In the genomic region with DNA sequence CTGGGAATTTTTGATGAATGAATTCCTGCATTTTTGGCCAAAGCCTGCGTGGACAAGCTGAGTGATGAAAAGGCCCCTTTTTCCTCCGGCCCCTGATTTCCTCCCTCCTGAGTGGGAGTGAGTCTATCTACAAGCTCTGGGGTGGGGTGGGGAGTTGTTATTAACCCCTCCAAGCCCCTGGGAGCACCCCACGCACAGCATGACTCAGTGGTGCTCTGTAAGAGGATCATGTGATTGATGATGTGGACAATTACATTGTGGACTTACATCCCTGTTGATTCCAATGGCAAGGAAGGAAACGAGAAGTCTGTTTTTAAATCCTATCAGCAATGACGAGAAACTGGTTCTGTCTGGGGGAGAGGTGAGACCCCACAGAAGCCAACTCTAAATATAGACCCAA, we compare ENCODE assay signal across 30 cellular contexts. TPM values are rescaled to one million over a fixed set of nuclear protein-coding genes. Genes with fewer than 3 reads are reported as not detected.
"Had no signal": no experiment of that assay in that cellular context is flagged by ENCODE, and none has a peak within 500 bp of the region (broad histone marks: within the 10 kb centered on the region; RNA-seq: fewer than 3 reads in every experiment).

No MANE protein-coding gene starts in this region.

- H3K36me3 ChIP-seq: esophagus squamous epithelium, gastroesophageal sphincter, heart left ventricle, pancreas, right lobe of liver, stomach, thyroid gland, vagina had no signal

- H3K27me3 ChIP-seq: pancreas, right lobe of liver, thyroid gland, vagina had no signal

- H3K36me3 Mint-ChIP-seq: mesothelial cell of epicardium; natural killer cell treated with Interleukin-12 subunit alpha and Interleukin-12 subunit beta and Interleukin-15 and Interleukin-18, amount 100 ng/mL, for 72 hours; stimulated activated effector memory CD8-positive, alpha-beta T cell treated with anti-CD3 and anti-CD28 coated beads, Interleukin-12 subunit alpha, Interleukin-12 subunit beta, amount 100 ng/mL, for 72 hours had no signal

- H3K27ac ChIP-seq: esophagus squamous epithelium, foreskin keratinocyte, gastroesophageal sphincter, heart left ventricle, hepatocyte, pancreas, right lobe of liver, stomach, thyroid gland, vagina had no signal

- H3K4me1 ChIP-seq: foreskin keratinocyte, gastroesophageal sphincter, pancreas, right lobe of liver, stomach, thyroid gland, vagina had no signal

- DNase-seq: cortex of kidney; effector memory CD8-positive, alpha-beta T cell; erythroblast; esophagus squamous epithelium; foreskin keratinocyte; mesenchymal stem cell; mucosa of descending colon; naive B cell; occipital lobe; right lobe of liver; stimulated activated CD4-positive, alpha-beta T cell treated with anti-CD3 and anti-CD28 coated beads, Interleukin-2, amount 100 ng/mL, for 24 hours; stimulated activated CD4-positive, alpha-beta T cell treated with anti-CD3 and anti-CD28 coated beads, Interleukin-4, amount 100 ng/mL, for 24 hours; stimulated activated naive CD4-positive, alpha-beta T cell treated with Interleukin-2 at 50 U/mL for 16 hours; stomach; thyroid gland; trophoblast cell had no signal

- H3K9me3 ChIP-seq: esophagus squamous epithelium, heart left ventricle, mucosa of descending colon, pancreas, right lobe of liver, thyroid gland, vagina had no signal

- H3K4me3 Mint-ChIP-seq: effector memory CD8-positive, alpha-beta T cell; mesothelial cell of epicardium; natural killer cell treated with Interleukin-12 subunit alpha and Interleukin-12 subunit beta and Interleukin-15 and Interleukin-18, amount 100 ng/mL, for 72 hours; stimulated activated effector memory CD8-positive, alpha-beta T cell treated with anti-CD3 and anti-CD28 coated beads, Interleukin-12 subunit alpha, Interleukin-12 subunit beta, amount 100 ng/mL, for 72 hours had no signal

- H2AFZ ChIP-seq: hepatocyte had no signal

- FAIRE-seq: endometrium, kidney, pancreas had no signal

- H3K27ac Mint-ChIP-seq: effector memory CD8-positive, alpha-beta T cell; naive B cell; natural killer cell treated with Interleukin-12 subunit alpha and Interleukin-12 subunit beta and Interleukin-15 and Interleukin-18, amount 100 ng/mL, for 72 hours; stimulated activated effector memory CD8-positive, alpha-beta T cell treated with anti-CD3 and anti-CD28 coated beads, Interleukin-12 subunit alpha, Interleukin-12 subunit beta, amount 100 ng/mL, for 72 hours had no signal

- H3K4me2 ChIP-seq: hepatocyte had no signal

- H3K4me3 ChIP-seq: esophagus squamous epithelium, gastroesophageal sphincter, heart left ventricle, hepatocyte, mucosa of descending colon, pancreas, right lobe of liver, stomach, thyroid gland, vagina had no signal

- H3K9me3 Mint-ChIP-seq: mesothelial cell of epicardium; natural killer cell treated with Interleukin-12 subunit alpha and Interleukin-12 subunit beta and Interleukin-15 and Interleukin-18, amount 100 ng/mL, for 72 hours; stimulated activated effector memory CD8-positive, alpha-beta T cell treated with anti-CD3 and anti-CD28 coated beads, Interleukin-12 subunit alpha, Interleukin-12 subunit beta, amount 100 ng/mL, for 72 hours had no signal

RNA-seq across cellular contexts. Expression of a gene that starts 5.1 kb away (rescaled TPM):
- total RNA-seq: dermis microvascular lymphatic vessel endothelial cell; esophagus squamous epithelium; foreskin keratinocyte; gastroesophageal sphincter; kidney; lung microvascular endothelial cell; natural killer cell treated with Interleukin-12 subunit alpha and Interleukin-12 subunit beta and Interleukin-15 and Interleukin-18, amount 100 ng/mL, for 72 hours; posterior vena cava; subcutaneous adipose tissue had no signal
